22 cellular contexts compared by ENCODE assay signal in genomic region chr20:32767418-32768198, GRCh38.
"Had no signal": no experiment of that assay in that cellular context is flagged by ENCODE, and none has a peak within 500 bp of the region (broad histone marks: within the 10 kb centered on the region; RNA-seq: fewer than 3 reads in every experiment).

No MANE protein-coding gene starts in this region.

- H3K9me3 Mint-ChIP-seq: activated CD8-positive, alpha-beta T cell treated with anti-CD3 and anti-CD28 coated beads for 36 hours; central memory CD8-positive, alpha-beta T cell; stimulated activated naive CD8-positive, alpha-beta T cell treated with anti-CD3 and anti-CD28 coated beads, Interleukin-15, Interleukin-2, amounts not matched to agents 100 ng/mL and 50 ng/mL, for 24 hours had no signal

- H3K27me3 Mint-ChIP-seq: activated CD8-positive, alpha-beta T cell treated with anti-CD3 and anti-CD28 coated beads for 36 hours; activated naive CD8-positive, alpha-beta T cell; central memory CD8-positive, alpha-beta T cell had no signal

- H3K4me3 Mint-ChIP-seq: activated CD8-positive, alpha-beta T cell treated with anti-CD3 and anti-CD28 coated beads for 36 hours; activated naive CD8-positive, alpha-beta T cell; central memory CD8-positive, alpha-beta T cell; stimulated activated naive CD8-positive, alpha-beta T cell treated with anti-CD3 and anti-CD28 coated beads, Interleukin-15, Interleukin-2, amounts not matched to agents 100 ng/mL and 50 ng/mL, for 24 hours had no signal

- FAIRE-seq: endothelial cell of umbilical vein had no signal

- H3K36me3 Mint-ChIP-seq: activated naive CD8-positive, alpha-beta T cell had no signal

- DNase-seq: activated CD4-positive, alpha-beta T cell treated with anti-CD3 and anti-CD28 coated beads for 48 hours; activated CD8-positive, alpha-beta memory T cell treated with anti-CD3 and anti-CD28 coated beads, Interleukin-2, amount 50 U/mL, for 4 hours; activated CD8-positive, alpha-beta T cell treated with anti-CD3 and anti-CD28 coated beads for 36 hours; activated effector memory CD4-positive, alpha-beta T cell treated with anti-CD3 and anti-CD28 coated beads, Interleukin-2, amount 50 U/mL, for 16 hours; activated T-cell treated with anti-CD3 and anti-CD28 coated beads, Interleukin-2, amount 50 U/mL, for 48 hours; amniotic stem cell; cortex of kidney; effector CD4-positive, alpha-beta T cell; esophagus squamous epithelium; foreskin fibroblast; glutamatergic neuron; hypothalamus; kidney glomerular epithelial cell; left ventricle myocardium superior; ovary; T-helper 2 cell; upper lobe of right lung had no signal

- H3K9me3 ChIP-seq: esophagus squamous epithelium, ovary, suprapubic skin, upper lobe of right lung had no signal

- H3K36me3 ChIP-seq: esophagus squamous epithelium, ovary, suprapubic skin, upper lobe of right lung had no signal

- H3K27me3 ChIP-seq: esophagus squamous epithelium, ovary, suprapubic skin, upper lobe of right lung had no signal

- H3K4me3 ChIP-seq: esophagus squamous epithelium, ovary, suprapubic skin, upper lobe of right lung had no signal

- H3K27ac ChIP-seq: esophagus squamous epithelium, ovary, suprapubic skin, upper lobe of right lung had no signal

- H3K27ac Mint-ChIP-seq: activated CD8-positive, alpha-beta T cell treated with anti-CD3 and anti-CD28 coated beads for 36 hours; activated naive CD8-positive, alpha-beta T cell; stimulated activated naive CD8-positive, alpha-beta T cell treated with anti-CD3 and anti-CD28 coated beads, Interleukin-15, Interleukin-2, amounts not matched to agents 100 ng/mL and 50 ng/mL, for 24 hours had no signal
